In genomic region chr13:75196112-75196855, GRCh38 we compare ENCODE assay signal across 17 cellular contexts.
DNase-seq lines count a peak whose midpoint lies in the region; ATAC-seq and TF ChIP-seq lines count a peak whose summit lies in the region.
"Had no signal": no experiment of that assay in that cellular context is flagged by ENCODE, and none has a peak within 500 bp of the region (broad histone marks: within the 10 kb centered on the region; RNA-seq: fewer than 3 reads in every experiment).

No MANE protein-coding gene starts in this region.

- TF ChIP-seq CTCF in brain (conservative IDR thresholded peaks at IDR 0.05) (no peak), glutamatergic neuron (IDR thresholded peaks at IDR 0.05; ENCODE audit: partially characterized antibody, unreplicated experiment) (no peak), thyroid gland (IDR thresholded peaks at IDR 0.05) (no peak)

- DNase-seq in H4 (ENCODE audit: low spot score) (peak; percentile 24), glutamatergic neuron (no peak), retina (peak; percentile 32), thyroid gland (no peak), T-cell (no peak), NCI-H1436 (lab: John Stamatoyannopoulos, UW) (no peak)
- no peak for DNase-seq in stimulated activated naive CD8-positive, alpha-beta T cell treated with anti-CD3 and anti-CD28 coated beads, Interleukin-15, Interleukin-2, amounts not matched to agents 100 U/mL and 50 U/mL, for 24 hours
- DNase-seq: activated CD4-positive, alpha-beta T cell treated with anti-CD3 and anti-CD28 coated beads, Interleukin-2, amount 10 ng/mL, durations not matched to agents 7 days and 5 days; activated T-cell treated with anti-CD3 and anti-CD28 coated beads, Interleukin-2, amount 50 U/mL, for 48 hours; dermis blood vessel endothelial cell; NCI-H345; SJCRH30 had no signal

- POLR2A ChIA-PET in T-cell (lab: Charles Lee): no interaction called here

- no peaks in the 10 kb centered on the region for H3K4me1 ChIP-seq in thyroid gland
- H3K4me1 ChIP-seq: SJCRH30 had no signal

- 70 to 71% methylated on average over 6 of the region's 6 CpGs for WGBS in thyroid gland, 2 donors

- no peak overlapping the region for H3K27ac ChIP-seq in thyroid gland
- H3K27ac ChIP-seq: BLaER1 treated with 17β-estradiol and CSF1 and Interleukin-3, amounts not matched to agents 10 nM and 100 nM; SJCRH30 had no signal

- no peak for TF ChIP-seq POLR2A in thyroid gland (IDR thresholded peaks at IDR 0.05)

- CTCF ChIA-PET in T-cell (lab: Charles Lee): no interaction called here

- no peaks in the 10 kb centered on the region for H3K36me3 ChIP-seq in thyroid gland
- H3K36me3 ChIP-seq: BLaER1 treated with 17β-estradiol and CSF1 and Interleukin-3, amounts not matched to agents 10 nM and 100 nM; esophagus muscularis mucosa; SJCRH30 had no signal

- H3K4me1 Mint-ChIP-seq in brain: peaks cover 78% of the 10 kb centered on the region
- peaks cover 33% of the 10 kb centered on the region for H3K4me1 Mint-ChIP-seq in glutamatergic neuron (ENCODE audit: low read depth, unreplicated experiment)
- H3K4me1 Mint-ChIP-seq in T-cell: no peaks in the 10 kb centered on the region
- H3K4me1 Mint-ChIP-seq: activated CD4-positive, alpha-beta T cell treated with anti-CD3 and anti-CD28 coated beads, Interleukin-2, amount 10 ng/mL, durations not matched to agents 7 days and 5 days had no signal

- intact Hi-C loops in thyroid gland (cut with DNase I): no loop called here

- no peaks in the 10 kb centered on the region for H3K27me3 ChIP-seq in thyroid gland
- H3K27me3 ChIP-seq: BLaER1 treated with 17β-estradiol and CSF1 and Interleukin-3, amounts not matched to agents 10 nM and 100 nM; esophagus muscularis mucosa; SJCRH30 had no signal

- ATAC-seq in T-cell (replicated peaks in 1 of 4): no peak
- ATAC-seq in stimulated activated naive CD8-positive, alpha-beta T cell treated with anti-CD3 and anti-CD28 coated beads, Interleukin-15, Interleukin-2, amounts not matched to agents 100 U/mL and 50 U/mL, for 24 hours: no peak

- no peak overlapping the region for H3K4me3 ChIP-seq in thyroid gland (replicated peaks in 1 of 3)
- H3K4me3 ChIP-seq: BLaER1 treated with 17β-estradiol and CSF1 and Interleukin-3, amounts not matched to agents 10 nM and 100 nM; esophagus muscularis mucosa; lung; SJCRH30 had no signal

- H3K27ac Mint-ChIP-seq in brain (peak overlapping the region; percentile 88 to 98 (median 93)), glutamatergic neuron (ENCODE audit: unreplicated experiment) (peak overlapping the region; percentile 94), T-cell (no peak overlapping the region)
- H3K27ac Mint-ChIP-seq: activated CD4-positive, alpha-beta T cell treated with anti-CD3 and anti-CD28 coated beads, Interleukin-2, amount 10 ng/mL, durations not matched to agents 7 days and 5 days; stimulated activated naive CD8-positive, alpha-beta T cell treated with anti-CD3 and anti-CD28 coated beads, Interleukin-15, Interleukin-2, amounts not matched to agents 100 ng/mL and 50 ng/mL, for 24 hours had no signal

- H3K4me3 Mint-ChIP-seq in brain: peak overlapping the region; percentile 61 to 78 (median 68)
- H3K4me3 Mint-ChIP-seq in glutamatergic neuron (ENCODE audit: unreplicated experiment): peak overlapping the region; percentile 80
- H3K4me3 Mint-ChIP-seq in T-cell: no peak overlapping the region
- H3K4me3 Mint-ChIP-seq: activated CD4-positive, alpha-beta T cell treated with anti-CD3 and anti-CD28 coated beads, Interleukin-2, amount 10 ng/mL, durations not matched to agents 7 days and 5 days; stimulated activated naive CD8-positive, alpha-beta T cell treated with anti-CD3 and anti-CD28 coated beads, Interleukin-15, Interleukin-2, amounts not matched to agents 100 ng/mL and 50 ng/mL, for 24 hours had no signal

- H3K27me3 Mint-ChIP-seq in brain (peaks cover 3% of the 10 kb centered on the region), glutamatergic neuron (ENCODE audit: unreplicated experiment) (no peaks in the 10 kb centered on the region), T-cell (peaks cover 28 to 41% of the 10 kb centered on the region in 2 donors)

- H3K36me3 Mint-ChIP-seq in brain (no peaks in the 10 kb centered on the region), glutamatergic neuron (ENCODE audit: unreplicated experiment) (no peaks in the 10 kb centered on the region), T-cell (no peaks in the 10 kb centered on the region)

- no peaks in the 10 kb centered on the region for H3K9me3 ChIP-seq in thyroid gland
- H3K9me3 ChIP-seq: BLaER1 treated with 17β-estradiol and CSF1 and Interleukin-3, amounts not matched to agents 10 nM and 100 nM; esophagus muscularis mucosa; SJCRH30 had no signal

- peaks cover 0 to 1% (median 0%) of the 10 kb centered on the region in 5 experiments for H3K9me3 Mint-ChIP-seq in brain
- peaks cover 4% of the 10 kb centered on the region for H3K9me3 Mint-ChIP-seq in glutamatergic neuron (ENCODE audit: unreplicated experiment)
- H3K9me3 Mint-ChIP-seq in T-cell: no peaks in the 10 kb centered on the region
- H3K9me3 Mint-ChIP-seq: activated CD4-positive, alpha-beta T cell treated with anti-CD3 and anti-CD28 coated beads, Interleukin-2, amount 10 ng/mL, durations not matched to agents 7 days and 5 days; stimulated activated naive CD8-positive, alpha-beta T cell treated with anti-CD3 and anti-CD28 coated beads, Interleukin-15, Interleukin-2, amounts not matched to agents 100 ng/mL and 50 ng/mL, for 24 hours had no signal

Comparison
In these comparisons a context has a peak if more than half of its experiments do, and no peak if none do; other contexts are left out.
1. DNase-seq: peak in H4 (single experiment) and retina (single experiment); none in glutamatergic neuron (single experiment), thyroid gland (0 of 2), T-cell (0 of 34), NCI-H1436 (single experiment) and stimulated activated naive CD8-positive, alpha-beta T cell treated with anti-CD3 and anti-CD28 coated beads, Interleukin-15, Interleukin-2, amounts not matched to agents 100 U/mL and 50 U/mL, for 24 hours (single experiment).
2. H3K27ac Mint-ChIP-seq: peak in brain (5 of 5) and glutamatergic neuron (single experiment); none in T-cell (0 of 2).
3. H3K4me3 Mint-ChIP-seq: peak in brain (5 of 5) and glutamatergic neuron (single experiment); none in T-cell (0 of 3).